In genomic region chr1:56576880-56577858, GRCh38 we compare ENCODE assay signal across 8 cellular contexts. TPM values are rescaled to one million over a fixed set of nuclear protein-coding genes. Genes with fewer than 3 reads are reported as not detected.
DNase-seq lines count a peak whose midpoint lies in the region; TF ChIP-seq lines count a peak whose summit lies in the region.

No MANE protein-coding gene starts in this region.

- no peaks in the 10 kb centered on the region for H3K9me3 ChIP-seq in BLaER1 treated with 17β-estradiol and CSF1 and Interleukin-3, amounts not matched to agents 10 nM and 100 nM (replicated peaks in 1 of 11)
- no peaks in the 10 kb centered on the region for H3K9me3 ChIP-seq in thyroid gland

- WGBS in thyroid gland, 2 donors = 2 to 13% methylated on average over 3 to 4 of the region's 4 CpGs

- H3K36me3 ChIP-seq in BLaER1 treated with 17β-estradiol and CSF1 and Interleukin-3, amounts not matched to agents 10 nM and 100 nM = no peaks in the 10 kb centered on the region
- no peaks in the 10 kb centered on the region for H3K36me3 ChIP-seq in thyroid gland

- H3K4me3 Mint-ChIP-seq in brain = peak overlapping the region; percentile 90 to 98 (median 94)

- peak in 1 of 2 donors; percentile 53 for TF ChIP-seq POLR2A in thyroid gland (IDR thresholded peaks at IDR 0.05)

- peaks cover 12 to 36% (median 31%) of the 10 kb centered on the region in 10 experiments for H3K4me1 ChIP-seq in BLaER1 treated with 17β-estradiol and CSF1 and Interleukin-3, amounts not matched to agents 10 nM and 100 nM
- peaks cover 24 to 44% of the 10 kb centered on the region in 2 donors for H3K4me1 ChIP-seq in thyroid gland

- H3K27me3 ChIP-seq in BLaER1 treated with 17β-estradiol and CSF1 and Interleukin-3, amounts not matched to agents 10 nM and 100 nM = peaks cover 0 to 55% (median 0%) of the 10 kb centered on the region in 11 experiments; a peak in 4 of 22 replicates
- H3K27me3 ChIP-seq in thyroid gland = no peaks in the 10 kb centered on the region

- peak; percentile 30 to 60 for TF ChIP-seq CTCF in brain (conservative IDR thresholded peaks at IDR 0.05)
- TF ChIP-seq CTCF in thyroid gland (IDR thresholded peaks at IDR 0.05) = peak in 4 of 6 experiments; percentile 22 to 44 (median 36)

- peak overlapping the region; percentile 94 to 98 (median 98) for H3K27ac Mint-ChIP-seq in brain

- peaks cover 75% of the 10 kb centered on the region for H3K4me1 Mint-ChIP-seq in brain

- no peaks in the 10 kb centered on the region for H3K36me3 Mint-ChIP-seq in brain

- peaks cover 12% of the 10 kb centered on the region for H3K27me3 Mint-ChIP-seq in brain

- intact Hi-C loops in thyroid gland (cut with DNase I) = loop anchor here (10.0 kb wide), 2 partner anchors 52 to 512 kb away; no protein-coding TSS in a partner anchor

- DNase-seq in HuH-7 (ENCODE audit: low spot score) (peak; percentile 50), left kidney (ENCODE audit: low read depth, low spot score) (peak; percentile 64), thyroid gland (peak; percentile 40 to 42), SIG-M5 treated with dmso at 0.1 percent for 504 hours (lab: John Stamatoyannopoulos, UW; ENCODE audit: unreplicated experiment) (no peak), activated gamma-delta T cell treated with Interleukin-2 at 50 U/mL for 16 hours (no peak)
- no peak for DNase-seq in stimulated activated CD4-positive, alpha-beta T cell treated with anti-CD3 and anti-CD28 coated beads, Interleukin-2, amount 100 ng/mL, for 48 hours

- H3K4me3 ChIP-seq in BLaER1 treated with 17β-estradiol and CSF1 and Interleukin-3, amounts not matched to agents 10 nM and 100 nM = peak overlapping the region in 6 of 10 experiments; percentile 1 to 90 (median 82); a peak in 10 of 20 replicates
- peak overlapping the region; percentile 93 to 96 (median 94) for H3K4me3 ChIP-seq in thyroid gland (replicated peaks in 1 of 3)

- H3K27ac ChIP-seq in BLaER1 treated with 17β-estradiol and CSF1 and Interleukin-3, amounts not matched to agents 10 nM and 100 nM = no peak overlapping the region; a peak in 1 of 22 replicates
- peak overlapping the region; percentile 97 to 98 (median 97) for H3K27ac ChIP-seq in thyroid gland

- H3K9me3 Mint-ChIP-seq in brain = no peaks in the 10 kb centered on the region

- peak overlapping the region; percentile 82 to 96 (median 91); a peak in 20 of 22 replicates for H3K4me2 ChIP-seq in BLaER1 treated with 17β-estradiol and CSF1 and Interleukin-3, amounts not matched to agents 10 nM and 100 nM

- H3K9ac ChIP-seq in BLaER1 treated with 17β-estradiol and CSF1 and Interleukin-3, amounts not matched to agents 10 nM and 100 nM = peak overlapping the region in 4 of 11 experiments; percentile 78 to 84 (median 82); a peak in 4 of 22 replicates

- H4K20me1 ChIP-seq in BLaER1 treated with 17β-estradiol and CSF1 and Interleukin-3, amounts not matched to agents 10 nM and 100 nM = peaks cover 0 to 18% (median 0%) of the 10 kb centered on the region in 11 experiments; a peak in 4 of 22 replicates

RNA-seq across cellular contexts. Expression of gene PLPP3, which starts 2.2 kb away (rescaled TPM):
- polyA plus RNA-seq in brain (ENCODE audit: insufficient read depth, low read depth, low replicate concordance) = 54.2 TPM
- total RNA-seq in thyroid gland = 100 to 1,000 TPM; 257 to 764 (median 675) TPM

Comparison
In these comparisons a context has a peak if more than half of its experiments do, and no peak if none do; other contexts are left out.
1. H3K27ac ChIP-seq: peak in thyroid gland (3 of 3); none in BLaER1 treated with 17β-estradiol and CSF1 and Interleukin-3, amounts not matched to agents 10 nM and 100 nM (0 of 11).
2. DNase-seq: peak in HuH-7 (single experiment), left kidney (single experiment) and thyroid gland (2 of 2); none in SIG-M5 treated with dmso at 0.1 percent for 504 hours (single experiment), activated gamma-delta T cell treated with Interleukin-2 at 50 U/mL for 16 hours (single experiment) and stimulated activated CD4-positive, alpha-beta T cell treated with anti-CD3 and anti-CD28 coated beads, Interleukin-2, amount 100 ng/mL, for 48 hours (0 of 2).